ENCODE assay signal across 15 cellular contexts in genomic region chr1:183589384-183589783, GRCh38. TPM values are rescaled to one million over a fixed set of nuclear protein-coding genes. Genes with fewer than 3 reads are reported as not detected.
DNase-seq lines count a peak whose midpoint lies in the region; ATAC-seq, FAIRE-seq and TF ChIP-seq lines count a peak whose summit lies in the region.
"Had no signal": no experiment of that assay in that cellular context is flagged by ENCODE, and none has a peak within 500 bp of the region (broad histone marks: within the 10 kb centered on the region; RNA-seq: fewer than 3 reads in every experiment).

No MANE protein-coding gene starts in this region.

- no peaks in the 10 kb centered on the region for H4K20me1 ChIP-seq in HepG2 (ENCODE audit: insufficient read depth, low read length)

- WGBS in liver: 88% methylated on average over 5 of the region's 5 CpGs
- WGBS in HepG2 (ENCODE audit: low lambda C conversion rate): 18% methylated on average over 5 of the region's 5 CpGs
- WGBS in right lobe of liver (ENCODE audit: insufficient coverage, low coverage, low lambda C conversion rate, missing lambda C conversion rate): 67% methylated on average over 5 of the region's 5 CpGs

- TF ChIP-seq EP300 in HepG2 (IDR thresholded peaks at IDR 0.05; ENCODE audit: low read depth in 2 of 2, low read length in 2 of 2): no peak
- TF ChIP-seq EP300 in HepG2 (CRISPR knock-in tag; IDR thresholded peaks at IDR 0.05; ENCODE audit: borderline replicate concordance): no peak

- peak overlapping the region; percentile 44 to 57 for H3K27ac ChIP-seq in liver (ENCODE audit: low read depth in 1 of 2, low read length in 2 of 2)
- no peak overlapping the region for H3K27ac ChIP-seq in HepG2 (ENCODE audit: extremely low read length, insufficient read depth, low read length)
- H3K27ac ChIP-seq in right lobe of liver: peak overlapping the region in 2 of 3 donors; percentile 57 to 62
- peak overlapping the region; percentile 80 for H3K27ac ChIP-seq in upper lobe of right lung

- no peak for FAIRE-seq in HepG2 (lab: Jason Lieb, UNC)
- FAIRE-seq: pancreas had no signal

- no peak overlapping the region for H2AFZ ChIP-seq in HepG2 (ENCODE audit: low read length)

- no peak for TF ChIP-seq CTCF in liver (IDR thresholded peaks at IDR 0.05; ENCODE audit: low read depth, low read length, missing input control)
- no peak for TF ChIP-seq CTCF in HepG2 (CRISPR knock-in tag; IDR thresholded peaks at IDR 0.05)
- no peak for TF ChIP-seq CTCF in right lobe of liver (IDR thresholded peaks at IDR 0.05)
- no peak for TF ChIP-seq CTCF in upper lobe of right lung (IDR thresholded peaks at IDR 0.05)

- peak overlapping the region; percentile 73 for H3K4me3 Mint-ChIP-seq in activated CD4-positive, alpha-beta memory T cell treated with anti-CD3 and anti-CD28 coated beads, Interleukin-2, amount 10 ng/mL, durations not matched to agents 7 days and 5 days
- H3K4me3 Mint-ChIP-seq: activated naive CD8-positive, alpha-beta T cell; H9 had no signal

- no peak overlapping the region for H3K4me2 ChIP-seq in HepG2 (ENCODE audit: low read depth, low read length)

- TF ChIP-seq POLR2A in HepG2 (IDR thresholded peaks at IDR 0.05; ENCODE audit: insufficient read depth in 1 of 2, low read depth in 2 of 2, low read length in 2 of 2) (no peak), right lobe of liver (IDR thresholded peaks at IDR 0.05) (no peak)

- H3K36me3 Mint-ChIP-seq in activated CD4-positive, alpha-beta memory T cell treated with anti-CD3 and anti-CD28 coated beads, Interleukin-2, amount 10 ng/mL, durations not matched to agents 7 days and 5 days (ENCODE audit: low read depth): peaks cover 12% of the 10 kb centered on the region
- H3K36me3 Mint-ChIP-seq: activated naive CD8-positive, alpha-beta T cell had no signal

- DNase-seq in HepG2 (ENCODE audit: low spot score) (no peak), right lobe of liver (no peak), upper lobe of right lung (no peak), cerebellar nuclear complex (lab: John Stamatoyannopoulos, UW) (no peak)
- DNase-seq in activated CD4-positive, alpha-beta memory T cell treated with anti-CD3 and anti-CD28 coated beads, Interleukin-2, amount 10 ng/mL, durations not matched to agents 7 days and 5 days: no peak
- DNase-seq: activated CD4-positive, alpha-beta T cell treated with anti-CD3 and anti-CD28 coated beads, Interleukin-2, amount 50 U/mL, for 4 hours; EL; H9; mammary epithelial cell; pancreas; stimulated activated CD8-positive, alpha-beta memory T cell treated with anti-CD3 and anti-CD28 coated beads, Interleukin-4, amount 100 ng/mL, for 48 hours had no signal

- no peaks in the 10 kb centered on the region for H3K27me3 Mint-ChIP-seq in activated CD4-positive, alpha-beta memory T cell treated with anti-CD3 and anti-CD28 coated beads, Interleukin-2, amount 10 ng/mL, durations not matched to agents 7 days and 5 days

- BruUV-seq in HepG2 (replicated peaks; lab: Mats Ljungman, UMichigan): no TSS peak

- ATAC-seq in HepG2 (no peak), right lobe of liver (no peak), upper lobe of right lung (no peak), HG03097 (IDR thresholded peaks at IDR 0.05; ENCODE audit: low FRiP score, unreplicated experiment) (no peak), HG03432 (IDR thresholded peaks at IDR 0.05; ENCODE audit: unreplicated experiment) (no peak)

- H3K4me1 ChIP-seq in liver (ENCODE audit: control insufficient read depth in 4 of 4, insufficient read depth in 4 of 4, low read length in 3 of 4) (peaks cover 0 to 3% (median 0%) of the 10 kb centered on the region in 4 donors), HepG2 (ENCODE audit: insufficient read depth, low read length) (no peaks in the 10 kb centered on the region), right lobe of liver (no peaks in the 10 kb centered on the region), upper lobe of right lung (peaks cover 4% of the 10 kb centered on the region)
- H3K4me1 ChIP-seq: pancreas had no signal

- H3K9me3 ChIP-seq in liver (ENCODE audit: control insufficient read depth in 4 of 4, low read length in 3 of 4) (no peaks in the 10 kb centered on the region), HepG2 (ENCODE audit: low read length) (no peaks in the 10 kb centered on the region), right lobe of liver (no peaks in the 10 kb centered on the region), upper lobe of right lung (no peaks in the 10 kb centered on the region)
- H3K9me3 ChIP-seq: pancreas had no signal

- H3K4me1 Mint-ChIP-seq in activated CD4-positive, alpha-beta memory T cell treated with anti-CD3 and anti-CD28 coated beads, Interleukin-2, amount 10 ng/mL, durations not matched to agents 7 days and 5 days: peaks cover 52% of the 10 kb centered on the region

- no peaks in the 10 kb centered on the region for H3K79me2 ChIP-seq in HepG2 (ENCODE audit: insufficient read depth, low read length)

- no peaks in the 10 kb centered on the region for H3K9me3 Mint-ChIP-seq in activated CD4-positive, alpha-beta memory T cell treated with anti-CD3 and anti-CD28 coated beads, Interleukin-2, amount 10 ng/mL, durations not matched to agents 7 days and 5 days
- H3K9me3 Mint-ChIP-seq: H9 had no signal

- no peaks in the 10 kb centered on the region for H3K27me3 ChIP-seq in liver (ENCODE audit: control insufficient read depth in 4 of 4, insufficient read depth in 4 of 4, low read length in 3 of 4)
- peaks cover 1 to 14% of the 10 kb centered on the region in 2 experiments; a peak in 4 of 5 replicates for H3K27me3 ChIP-seq in HepG2 (ENCODE audit: control insufficient read depth in 1 of 2, insufficient read depth in 2 of 2, low read length in 2 of 2)
- H3K27me3 ChIP-seq in right lobe of liver: no peaks in the 10 kb centered on the region
- no peaks in the 10 kb centered on the region for H3K27me3 ChIP-seq in upper lobe of right lung
- H3K27me3 ChIP-seq: pancreas had no signal

- H3K27ac Mint-ChIP-seq in activated CD4-positive, alpha-beta memory T cell treated with anti-CD3 and anti-CD28 coated beads, Interleukin-2, amount 10 ng/mL, durations not matched to agents 7 days and 5 days: peak overlapping the region; percentile 93
- H3K27ac Mint-ChIP-seq: activated naive CD8-positive, alpha-beta T cell; H9 had no signal

- H3K4me3 ChIP-seq in liver (ENCODE audit: low read depth in 1 of 3, low read length in 3 of 3) (no peak overlapping the region), HepG2 (replicated peaks in 1 of 3; ENCODE audit: insufficient read depth in 1 of 3, low read depth in 2 of 3, low read length in 3 of 3) (no peak overlapping the region), right lobe of liver (peak overlapping the region; percentile 1 to 26 (median 6)), upper lobe of right lung (peak overlapping the region; percentile 41)

- in situ Hi-C loops in HepG2 (cut with HindIII; ENCODE audit: extremely low pct_ligation_motif_present, low pct_unique_long_range_greater_than_20kb): no loop called here

- POLR2A ChIA-PET in HepG2 (lab: Yijun Ruan, JAX): no interaction called here
- POLR2A ChIA-PET in activated CD4-positive, alpha-beta memory T cell treated with anti-CD3 and anti-CD28 coated beads, Interleukin-2, amount 10 ng/mL, durations not matched to agents 7 days and 5 days (lab: Charles Lee): interaction anchor here (0.9 to 4.4 kb wide), 8 partner anchors 10 to 118 kb away, joined by 3 to 25 read pairs (median 8); partner anchors contain the start of gene ARPC5

- TF ChIP-seq RAD21 in liver (IDR thresholded peaks at IDR 0.05) (no peak), HepG2 (CRISPR knock-in tag; IDR thresholded peaks at IDR 0.05) (no peak)

- H3K36me3 ChIP-seq in liver (ENCODE audit: control insufficient read depth in 4 of 4, insufficient read depth in 3 of 4, low read depth in 1 of 4, low read length in 3 of 4) (no peaks in the 10 kb centered on the region), HepG2 (replicated peaks in 1 of 2; ENCODE audit: control insufficient read depth in 1 of 2, insufficient read depth in 2 of 2, low read length in 2 of 2) (no peaks in the 10 kb centered on the region), right lobe of liver (no peaks in the 10 kb centered on the region), upper lobe of right lung (no peaks in the 10 kb centered on the region)
- H3K36me3 ChIP-seq: pancreas had no signal

- intact Hi-C loops in HepG2 (cut with micrococcal nuclease; ENCODE audit: unreplicated experiment): no loop called here
- intact Hi-C loops in right lobe of liver (cut with DNase I): no loop called here
- intact Hi-C loops in upper lobe of right lung (cut with DNase I): no loop called here

- H3K9ac ChIP-seq in liver (ENCODE audit: low read depth in 1 of 2, low read length in 2 of 2): no peak overlapping the region
- H3K9ac ChIP-seq in HepG2 (ENCODE audit: insufficient read depth, low read depth, low read length): no peak overlapping the region

- CTCF ChIA-PET in HepG2 (lab: Yijun Ruan, JAX; ENCODE audit: low intra/inter-chr PET ratio, low total read pairs): no interaction called here
- CTCF ChIA-PET in activated CD4-positive, alpha-beta memory T cell treated with anti-CD3 and anti-CD28 coated beads, Interleukin-2, amount 10 ng/mL, durations not matched to agents 7 days and 5 days (lab: Charles Lee): interaction anchor here (0.7 to 4.2 kb wide), 4 partner anchors 11 to 121 kb away, joined by 3 to 25 read pairs (median 5); no protein-coding TSS in a partner anchor

RNA-seq across cellular contexts. Expression of gene NCF2, which starts 0.9 kb away (rescaled TPM):
- total RNA-seq in liver (10 to 100 TPM; 11.5 to 15.1 TPM), HepG2 (2016; rRNA removed; fragmentation: Illumina TruSeq; extraction: Trizol) (0.46 and 1.1 TPM in 2 replicates), right lobe of liver (10 to 100 TPM in 3 of 6 experiments, 1 to 10 TPM in 3; 3.0 to 11.4 (median 7.9) TPM), upper lobe of right lung (144 TPM)
- polyA plus RNA-seq in liver (1 to 10 TPM; 1.2 to 3.4 TPM), HepG2 (2011; rRNA removed) (0.18 and 0.25 TPM in 2 replicates)
- 0.26 and 0.30 TPM in 2 replicates for total RNA-seq in HepG2 (2016; cell fraction: cytosol; rRNA removed; fragmentation: Illumina TruSeq; extraction: Trizol; ENCODE audit: low read depth)
- total RNA-seq in HepG2 (2016; cell fraction: insoluble cytoplasmic fraction; rRNA removed; fragmentation: Illumina TruSeq; extraction: Trizol): 0.37 and 0.41 TPM in 2 replicates
- total RNA-seq in HepG2 (2016; cell fraction: membrane; rRNA removed; fragmentation: Illumina TruSeq; extraction: Trizol): 0.14 and 0.19 TPM in 2 replicates
- not detected in 2 replicates for total RNA-seq in HepG2 (2016; cell fraction: nucleus; rRNA removed; fragmentation: Illumina TruSeq; extraction: Trizol)
- 0.50 and 0.68 TPM in 2 replicates for polyA plus RNA-seq in HepG2 (2011; cell fraction: cytosol; rRNA removed)
- 0.10 and 0.35 TPM in 2 replicates for polyA plus RNA-seq in HepG2 (2011; cell fraction: nucleus; rRNA removed)
- 0.21 and 0.25 TPM in 2 replicates for polyA plus RNA-seq in HepG2 (2012)
- polyA plus RNA-seq in HepG2 (2016; cell fraction: cytosol; fragmentation: Illumina TruSeq; extraction: Trizol; ENCODE audit: low read depth): 0.14 and 0.24 TPM in 2 replicates
- polyA plus RNA-seq in HepG2 (2016; cell fraction: insoluble cytoplasmic fraction; fragmentation: Illumina TruSeq; extraction: Trizol; ENCODE audit: low read depth): 0.27 and 1.4 TPM in 2 replicates
- polyA plus RNA-seq in HepG2 (2016; cell fraction: membrane; fragmentation: Illumina TruSeq; extraction: Trizol; ENCODE audit: low read depth): 0.43 and 0.53 TPM in 2 replicates
- 0.72 TPM in 1 of 2 replicates, not detected in the other for polyA plus RNA-seq in HepG2 (2016; cell fraction: nucleus; fragmentation: Illumina TruSeq; extraction: Trizol; ENCODE audit: insufficient read depth, low read depth)
- polyA minus RNA-seq in HepG2 (2011; rRNA and poly(A)+ RNA removed; ENCODE audit: low replicate concordance): 3.3 TPM in 1 of 2 replicates, not detected in the other
- not detected in 2 replicates for polyA minus RNA-seq in HepG2 (2011; cell fraction: cytosol; rRNA and poly(A)+ RNA removed)
- polyA minus RNA-seq in HepG2 (2011; cell fraction: nucleus; rRNA and poly(A)+ RNA removed): not detected in 2 replicates
- total RNA-seq in activated CD4-positive, alpha-beta memory T cell treated with anti-CD3 and anti-CD28 coated beads, Interleukin-2, amount 10 ng/mL, durations not matched to agents 7 days and 5 days: 10 to 100 TPM; 21.5 to 23.0 TPM
- total RNA-seq: H9 had no signal

RNA-seq across cellular contexts. Expression of gene ARPC5, which starts 46.2 kb away (rescaled TPM):
- total RNA-seq in liver (10 to 100 TPM; 34.9 to 60.1 TPM), HepG2 (2016; rRNA removed; fragmentation: Illumina TruSeq; extraction: Trizol) (106 and 148 TPM in 2 replicates), right lobe of liver (10 to 100 TPM; 23.6 to 70.5 (median 41.3) TPM), upper lobe of right lung (181 TPM)
- polyA plus RNA-seq in liver (10 to 100 TPM; 48.5 to 67.0 TPM), HepG2 (2011; rRNA removed) (40.1 and 48.4 TPM in 2 replicates)
- total RNA-seq in HepG2 (2016; cell fraction: cytosol; rRNA removed; fragmentation: Illumina TruSeq; extraction: Trizol; ENCODE audit: low read depth): 8.0 and 11.5 TPM in 2 replicates
- 110 and 163 TPM in 2 replicates for total RNA-seq in HepG2 (2016; cell fraction: insoluble cytoplasmic fraction; rRNA removed; fragmentation: Illumina TruSeq; extraction: Trizol)
- 39.6 and 47.2 TPM in 2 replicates for total RNA-seq in HepG2 (2016; cell fraction: membrane; rRNA removed; fragmentation: Illumina TruSeq; extraction: Trizol)
- total RNA-seq in HepG2 (2016; cell fraction: nucleus; rRNA removed; fragmentation: Illumina TruSeq; extraction: Trizol): 45.8 TPM in 2 replicates
- polyA plus RNA-seq in HepG2 (2011; cell fraction: cytosol; rRNA removed): 21.1 and 33.4 TPM in 2 replicates
- 7.7 and 10.0 TPM in 2 replicates for polyA plus RNA-seq in HepG2 (2011; cell fraction: nucleus; rRNA removed)
- polyA plus RNA-seq in HepG2 (2012): 50.2 and 53.9 TPM in 2 replicates
- 8.8 and 9.5 TPM in 2 replicates for polyA plus RNA-seq in HepG2 (2016; cell fraction: cytosol; fragmentation: Illumina TruSeq; extraction: Trizol; ENCODE audit: low read depth)
- polyA plus RNA-seq in HepG2 (2016; cell fraction: insoluble cytoplasmic fraction; fragmentation: Illumina TruSeq; extraction: Trizol; ENCODE audit: low read depth): 146 and 157 TPM in 2 replicates
- 29.5 and 30.2 TPM in 2 replicates for polyA plus RNA-seq in HepG2 (2016; cell fraction: membrane; fragmentation: Illumina TruSeq; extraction: Trizol; ENCODE audit: low read depth)
- 58.8 and 62.7 TPM in 2 replicates for polyA plus RNA-seq in HepG2 (2016; cell fraction: nucleus; fragmentation: Illumina TruSeq; extraction: Trizol; ENCODE audit: insufficient read depth, low read depth)
- polyA minus RNA-seq in HepG2 (2011; rRNA and poly(A)+ RNA removed; ENCODE audit: low replicate concordance): 16.7 and 70.1 TPM in 2 replicates
- polyA minus RNA-seq in HepG2 (2011; cell fraction: cytosol; rRNA and poly(A)+ RNA removed): 28.3 and 29.7 TPM in 2 replicates
- polyA minus RNA-seq in HepG2 (2011; cell fraction: nucleus; rRNA and poly(A)+ RNA removed): 44.3 and 44.4 TPM in 2 replicates
- total RNA-seq in activated CD4-positive, alpha-beta memory T cell treated with anti-CD3 and anti-CD28 coated beads, Interleukin-2, amount 10 ng/mL, durations not matched to agents 7 days and 5 days: 100 to 1,000 TPM; 233 to 235 TPM

Comparison
In these comparisons a context has a peak if more than half of its experiments do, and no peak if none do; other contexts are left out.
1. H3K4me3 ChIP-seq: peak in right lobe of liver (3 of 3) and upper lobe of right lung (single experiment); none in liver (0 of 3) and HepG2 (0 of 3).